ENCODE assay signal across 8 cellular contexts in genomic region chr10:1109795-1110673, GRCh38. TPM values are rescaled to one million over a fixed set of nuclear protein-coding genes. Genes with fewer than 3 reads are reported as not detected.
A peak's percentile ranks its signal among the peaks of the same experiment; 100 is the strongest.
DNase-seq lines count a peak whose midpoint lies in the region; ATAC-seq and TF ChIP-seq lines count a peak whose summit lies in the region.

No MANE protein-coding gene starts in this region.

- POLR2A ChIA-PET in activated CD4-positive, alpha-beta memory T cell treated with anti-CD3 and anti-CD28 coated beads, Interleukin-2, amount 10 ng/mL, durations not matched to agents 7 days and 5 days (lab: Charles Lee): interaction anchor here (0.6 to 1.3 kb wide), 5 partner anchors 12 to 1981 kb away, joined by 4 to 8 read pairs (median 5); partner anchors contain the start of gene IDI1

- peaks cover 84% of the 10 kb centered on the region for H3K36me3 Mint-ChIP-seq in activated CD4-positive, alpha-beta memory T cell treated with anti-CD3 and anti-CD28 coated beads, Interleukin-2, amount 10 ng/mL, durations not matched to agents 7 days and 5 days (ENCODE audit: low read depth)
- H3K36me3 Mint-ChIP-seq in endothelial cell (ENCODE audit: low read depth, unreplicated experiment): peaks cover 48% of the 10 kb centered on the region
- H3K36me3 Mint-ChIP-seq in stimulated activated effector memory CD8-positive, alpha-beta T cell treated with anti-CD3 and anti-CD28 coated beads, Interleukin-12 subunit alpha, Interleukin-12 subunit beta, amount 100 ng/mL, for 72 hours: peaks cover 98% of the 10 kb centered on the region

- peak; percentile 63 for ATAC-seq in HG02763 (IDR thresholded peaks at IDR 0.05; ENCODE audit: unreplicated experiment)
- peak; percentile 97 for ATAC-seq in stimulated activated effector memory CD8-positive, alpha-beta T cell treated with anti-CD3 and anti-CD28 coated beads, Interleukin-12 subunit alpha, Interleukin-12 subunit beta, amount 100 ng/mL, for 72 hours

- H3K9me3 Mint-ChIP-seq in activated CD4-positive, alpha-beta memory T cell treated with anti-CD3 and anti-CD28 coated beads, Interleukin-2, amount 10 ng/mL, durations not matched to agents 7 days and 5 days: no peaks in the 10 kb centered on the region
- no peaks in the 10 kb centered on the region for H3K9me3 Mint-ChIP-seq in endothelial cell (ENCODE audit: unreplicated experiment)
- no peaks in the 10 kb centered on the region for H3K9me3 Mint-ChIP-seq in stimulated activated effector memory CD8-positive, alpha-beta T cell treated with anti-CD3 and anti-CD28 coated beads, Interleukin-12 subunit alpha, Interleukin-12 subunit beta, amount 100 ng/mL, for 72 hours

- H3K4me1 Mint-ChIP-seq in activated CD4-positive, alpha-beta memory T cell treated with anti-CD3 and anti-CD28 coated beads, Interleukin-2, amount 10 ng/mL, durations not matched to agents 7 days and 5 days: peaks cover 30% of the 10 kb centered on the region
- peaks cover 13% of the 10 kb centered on the region for H3K4me1 Mint-ChIP-seq in endothelial cell (ENCODE audit: unreplicated experiment)
- peaks cover 50% of the 10 kb centered on the region for H3K4me1 Mint-ChIP-seq in stimulated activated effector memory CD8-positive, alpha-beta T cell treated with anti-CD3 and anti-CD28 coated beads, Interleukin-12 subunit alpha, Interleukin-12 subunit beta, amount 100 ng/mL, for 72 hours

- CTCF ChIA-PET in activated CD4-positive, alpha-beta memory T cell treated with anti-CD3 and anti-CD28 coated beads, Interleukin-2, amount 10 ng/mL, durations not matched to agents 7 days and 5 days (lab: Charles Lee): interaction anchor here (1.0 to 2.1 kb wide), 11 partner anchors 13 to 1934 kb away, joined by 3 to 12 read pairs (median 5); partner anchors contain the start of gene WDR37

- peak; percentile 64 for TF ChIP-seq CTCF in endothelial cell (IDR thresholded peaks at IDR 0.05; ENCODE audit: unreplicated experiment)

- H3K4me3 Mint-ChIP-seq in activated CD4-positive, alpha-beta memory T cell treated with anti-CD3 and anti-CD28 coated beads, Interleukin-2, amount 10 ng/mL, durations not matched to agents 7 days and 5 days: peak overlapping the region; percentile 45
- no peak overlapping the region for H3K4me3 Mint-ChIP-seq in endothelial cell (ENCODE audit: unreplicated experiment)
- H3K4me3 Mint-ChIP-seq in stimulated activated effector memory CD8-positive, alpha-beta T cell treated with anti-CD3 and anti-CD28 coated beads, Interleukin-12 subunit alpha, Interleukin-12 subunit beta, amount 100 ng/mL, for 72 hours: peak overlapping the region; percentile 71

- DNase-seq in SIG-M5 treated with dmso at 0.1 percent for 504 hours (lab: John Stamatoyannopoulos, UW; ENCODE audit: unreplicated experiment): peak; percentile 64
- DNase-seq in SIG-M5 (lab: John Stamatoyannopoulos, UW): no peak
- DNase-seq in NCI-H2227 (lab: John Stamatoyannopoulos, UW; ENCODE audit: unreplicated experiment): peak; percentile 48
- peak; percentile 85 for DNase-seq in activated CD4-positive, alpha-beta memory T cell treated with anti-CD3 and anti-CD28 coated beads, Interleukin-2, amount 10 ng/mL, durations not matched to agents 7 days and 5 days
- peak; percentile 83 for DNase-seq in endothelial cell (ENCODE audit: low spot score)
- DNase-seq in myocyte (ENCODE audit: low read depth): peak; percentile 51
- peak; percentile 61 to 87 for DNase-seq in stimulated activated effector memory CD8-positive, alpha-beta T cell treated with anti-CD3 and anti-CD28 coated beads, Interleukin-12 subunit alpha, Interleukin-12 subunit beta, amount 100 ng/mL, for 72 hours (ENCODE audit: low spot score in 2 of 2)

- no peaks in the 10 kb centered on the region for H3K27me3 Mint-ChIP-seq in activated CD4-positive, alpha-beta memory T cell treated with anti-CD3 and anti-CD28 coated beads, Interleukin-2, amount 10 ng/mL, durations not matched to agents 7 days and 5 days
- H3K27me3 Mint-ChIP-seq in endothelial cell (ENCODE audit: unreplicated experiment): peaks cover 7% of the 10 kb centered on the region

- H3K27ac Mint-ChIP-seq in activated CD4-positive, alpha-beta memory T cell treated with anti-CD3 and anti-CD28 coated beads, Interleukin-2, amount 10 ng/mL, durations not matched to agents 7 days and 5 days: peak overlapping the region; percentile 80
- peak overlapping the region; percentile 93 for H3K27ac Mint-ChIP-seq in endothelial cell (ENCODE audit: unreplicated experiment)
- H3K27ac Mint-ChIP-seq in stimulated activated effector memory CD8-positive, alpha-beta T cell treated with anti-CD3 and anti-CD28 coated beads, Interleukin-12 subunit alpha, Interleukin-12 subunit beta, amount 100 ng/mL, for 72 hours: peak overlapping the region; percentile 63

RNA-seq across cellular contexts. Expression of gene WDR37, which starts 53.8 kb away (rescaled TPM):
- total RNA-seq in activated CD4-positive, alpha-beta memory T cell treated with anti-CD3 and anti-CD28 coated beads, Interleukin-2, amount 10 ng/mL, durations not matched to agents 7 days and 5 days: 10 to 100 TPM; 31.4 to 31.6 TPM
- total RNA-seq in endothelial cell (ENCODE audit: unreplicated experiment): 32.6 TPM
- 13.6 and 17.0 TPM in 2 replicates for total RNA-seq in myocyte
- 10.2 TPM for polyA plus RNA-seq in myocyte (2012)
